ENCODE assay signal across 17 cellular contexts in genomic region chr13:60701919-60702318, GRCh38.
A peak's percentile ranks its signal among the peaks of the same experiment; 100 is the strongest.
DNase-seq lines count a peak whose midpoint lies in the region; TF ChIP-seq lines count a peak whose summit lies in the region.
"Had no signal": no experiment of that assay in that cellular context is flagged by ENCODE, and none has a peak within 500 bp of the region (broad histone marks: within the 10 kb centered on the region; RNA-seq: fewer than 3 reads in every experiment).

No MANE protein-coding gene starts in this region.

- no peaks in the 10 kb centered on the region for H3K27me3 Mint-ChIP-seq in neural progenitor cell (ENCODE audit: insufficient read depth, low read depth)

- peaks cover 9% of the 10 kb centered on the region for H3K4me1 Mint-ChIP-seq in neural progenitor cell
- H3K4me1 Mint-ChIP-seq: CD4-positive, alpha-beta memory T cell had no signal

- TF ChIP-seq CTCF in neural progenitor cell (IDR thresholded peaks at IDR 0.05) (no peak), ovary (IDR thresholded peaks at IDR 0.05) (no peak)

- no peak overlapping the region for H3K4me3 Mint-ChIP-seq in neural progenitor cell
- H3K4me3 Mint-ChIP-seq: CD4-positive, alpha-beta memory T cell had no signal

- H3K4me2 ChIP-seq in neural progenitor cell, result no peak overlapping the region
- H3K4me2 ChIP-seq: A549 had no signal

- no peaks in the 10 kb centered on the region for H3K79me2 ChIP-seq in neural progenitor cell (ENCODE audit: low read depth)

- H3K36me3 ChIP-seq in neural progenitor cell (no peaks in the 10 kb centered on the region), ovary (no peaks in the 10 kb centered on the region)

- H3K27ac ChIP-seq in neural progenitor cell (no peak overlapping the region), ovary (no peak overlapping the region)
- H3K27ac ChIP-seq: A549 had no signal

- intact Hi-C loops in ovary (cut with DNase I) (no loop called here), head of caudate nucleus (cut with DNase I) (no loop called here)

- WGBS in ovary, 3 donors, result 72 to 79% (median 74%) methylated on average over 3 of the region's 3 CpGs

- H4K20me1 ChIP-seq in neural progenitor cell (ENCODE audit: low read depth), result no peaks in the 10 kb centered on the region

- no peak overlapping the region for H3K27ac Mint-ChIP-seq in neural progenitor cell
- H3K27ac Mint-ChIP-seq: CD4-positive, alpha-beta memory T cell had no signal

- no peak for TF ChIP-seq POLR2A in ovary (IDR thresholded peaks at IDR 0.05)

- DNase-seq in NCI-H82 (lab: John Stamatoyannopoulos, UW) (peak; percentile 18), NCI-H82 treated with DMSO at 0.1 percent for 48 hours (lab: John Stamatoyannopoulos, UW; ENCODE audit: unreplicated experiment) (no peak), SK-N-DZ (ENCODE audit: low spot score) (peak; percentile 17), neural progenitor cell (ENCODE audit: low spot score) (peak; percentile 19), ovary (no peak), head of caudate nucleus (no peak), NCI-H2081 (lab: John Stamatoyannopoulos, UW) (no peak)
- DNase-seq: 8988T; C1 segment of cervical spinal cord; Caco-2; CD4-positive, alpha-beta memory T cell; DMS153; DND-41; GDM1; H7; HCEC 1CT had no signal

- H3F3A ChIP-seq in neural progenitor cell (ENCODE audit: low read depth), result no peaks in the 10 kb centered on the region

- H3K9me3 Mint-ChIP-seq in neural progenitor cell, result peaks cover 2% of the 10 kb centered on the region

- TF ChIP-seq EP300 in ovary (IDR thresholded peaks at IDR 0.05), result no peak

- H3K4me1 ChIP-seq in neural progenitor cell (peaks cover 7% of the 10 kb centered on the region), ovary (ENCODE audit: insufficient read depth) (no peaks in the 10 kb centered on the region)
- H3K4me1 ChIP-seq: A549, Caco-2 had no signal

- H3K27me3 ChIP-seq in neural progenitor cell, result no peaks in the 10 kb centered on the region
- H3K27me3 ChIP-seq in ovary, result no peaks in the 10 kb centered on the region

- H3K4me3 ChIP-seq in neural progenitor cell (no peak overlapping the region), ovary (no peak overlapping the region)
- H3K4me3 ChIP-seq: A549 had no signal

- no peak overlapping the region for H2AFZ ChIP-seq in neural progenitor cell (replicated peaks)

- H3K9me3 ChIP-seq in neural progenitor cell (ENCODE audit: low read depth), result no peaks in the 10 kb centered on the region
- H3K9me3 ChIP-seq in ovary, result no peaks in the 10 kb centered on the region
- H3K9me3 ChIP-seq: A549, Caco-2 had no signal

- H3K36me3 Mint-ChIP-seq in neural progenitor cell, result no peaks in the 10 kb centered on the region
- H3K36me3 Mint-ChIP-seq: CD4-positive, alpha-beta memory T cell had no signal

- H3K9ac ChIP-seq in neural progenitor cell, result no peak overlapping the region

Comparison
In these comparisons a context has a peak if more than half of its experiments do, and no peak if none do; other contexts are left out.
1. DNase-seq: peak in NCI-H82 (single experiment), SK-N-DZ (single experiment) and neural progenitor cell (single experiment); none in NCI-H82 treated with DMSO at 0.1 percent for 48 hours (single experiment), ovary (0 of 5), head of caudate nucleus (0 of 42) and NCI-H2081 (0 of 2).